Comparison of ENCODE assay signal across 9 cellular contexts in genomic region chr11:61202950-61203746, GRCh38. TPM values are rescaled to one million over a fixed set of nuclear protein-coding genes. Genes with fewer than 3 reads are reported as not detected.
"Had no signal": no experiment of that assay in that cellular context is flagged by ENCODE, and none has a peak within 500 bp of the region (broad histone marks: within the 10 kb centered on the region; RNA-seq: fewer than 3 reads in every experiment).

Gene PGA3 (plus strand): TSS chr11:61203515. CDS start chr11:61203565, 50 bp downstream.

RNA-seq across cellular contexts. Expression of gene PGA3, which starts in this region (rescaled TPM):
- total RNA-seq: activated CD4-positive, alpha-beta T cell treated with anti-CD3 and anti-CD28 coated beads, Interleukin-2, amount 10 ng/mL, durations not matched to agents 24 days and 14 days; activated CD8-positive, alpha-beta memory T cell treated with anti-CD3 and anti-CD28 coated beads for 36 hours; activated CD8-positive, alpha-beta T cell treated with anti-CD3 and anti-CD28 coated beads for 36 hours; activated naive CD8-positive, alpha-beta T cell treated with anti-CD3 and anti-CD28 coated beads for 36 hours; activated T-cell treated with anti-CD3 and anti-CD28 coated beads, Interleukin-2, amount 50 U/mL, for 72 hours; activated T-helper 17 cell treated with anti-CD3 and anti-CD28 coated beads, Interleukin-2, amount 50 U/mL, for 72 hours; bronchial epithelial cell; M059J; Right ventricle myocardium superior had no signal
